ENCODE assay signal across 11 cellular contexts in the genomic region with DNA sequence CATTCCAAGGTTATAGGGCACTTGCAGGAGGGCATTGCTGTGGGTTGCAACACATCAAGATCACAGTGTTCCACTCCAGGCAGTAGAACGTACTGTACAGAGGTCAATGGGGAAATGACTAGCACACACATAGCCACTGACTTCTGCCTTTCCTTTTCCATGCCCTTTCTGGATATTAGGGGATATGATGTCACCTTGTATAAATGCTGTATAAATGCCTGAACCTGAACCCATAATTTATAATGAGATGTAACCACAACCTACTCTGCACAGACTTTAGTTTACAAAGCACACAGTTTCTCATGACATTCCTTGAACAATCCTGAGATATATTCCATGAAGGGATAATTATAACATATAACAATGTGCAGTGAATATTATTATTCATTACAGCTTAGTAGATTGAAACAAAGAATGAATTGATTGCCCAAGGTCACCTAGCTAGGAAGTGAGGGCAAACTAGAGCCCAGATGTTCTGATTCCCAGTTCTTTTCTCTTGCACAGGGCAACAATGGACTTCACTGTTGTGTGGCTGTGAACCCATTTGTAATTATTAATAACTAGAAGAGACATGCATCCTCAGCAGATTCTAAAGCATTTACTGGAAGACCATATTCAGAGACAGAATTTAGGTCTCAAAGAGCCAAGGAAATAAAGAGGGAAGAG. TPM values are rescaled to one million over a fixed set of nuclear protein-coding genes. Genes with fewer than 3 reads are reported as not detected.
A peak's percentile ranks its signal among the peaks of the same experiment; 100 is the strongest.
DNase-seq lines count a peak whose midpoint lies in the region; ATAC-seq and TF ChIP-seq lines count a peak whose summit lies in the region.
"Had no signal": no experiment of that assay in that cellular context is flagged by ENCODE, and none has a peak within 500 bp of the region (broad histone marks: within the 10 kb centered on the region; RNA-seq: fewer than 3 reads in every experiment).

No MANE protein-coding gene starts in this region.

- H3K27me3 ChIP-seq in BJ (ENCODE audit: control insufficient read depth, insufficient read depth, low read length) (no peaks in the 10 kb centered on the region), RWPE2 (ENCODE audit: insufficient read depth, poor library complexity, severe bottlenecking) (no peaks in the 10 kb centered on the region)

- TF ChIP-seq CTCF in BJ (IDR thresholded peaks at IDR 0.05; ENCODE audit: insufficient read depth, low read depth, low read length) (no peak), RWPE2 (IDR thresholded peaks at IDR 0.05; ENCODE audit: poor library complexity, severe bottlenecking) (no peak), fibroblast of pulmonary artery (IDR thresholded peaks at IDR 0.05; ENCODE audit: low read length, missing control alignments) (no peak), mucosa of descending colon (IDR thresholded peaks at IDR 0.05) (no peak)

- intact Hi-C loops in mucosa of descending colon (cut with DNase I, micrococcal nuclease): no loop called here

- H3K9me3 ChIP-seq in RWPE2 (ENCODE audit: severe bottlenecking): no peaks in the 10 kb centered on the region
- no peaks in the 10 kb centered on the region for H3K9me3 ChIP-seq in mucosa of descending colon

- DNase-seq in BJ (ENCODE audit: low read depth) (peak; percentile 62), RWPE2 (ENCODE audit: low spot score) (no peak), fibroblast of pulmonary artery (ENCODE audit: low read depth) (peak; percentile 72), mucosa of descending colon (no peak), C1 segment of cervical spinal cord (lab: John Stamatoyannopoulos, UW) (no peak), HuH-7.5 (ENCODE audit: low spot score) (no peak), SW480 (ENCODE audit: low spot score) (no peak)
- DNase-seq: activated CD4-positive, alpha-beta T cell treated with anti-CD3 and anti-CD28 coated beads, Interleukin-2, amount 10 ng/mL, durations not matched to agents 7 days and 5 days; activated naive CD4-positive, alpha-beta T cell; CD4-positive, alpha-beta memory T cell had no signal

- CTCF ChIA-PET in BJ (lab: Yijun Ruan, JAX): interaction anchor here (1.6 to 17.8 kb wide), 2 partner anchors 95 to 134 kb away, joined by 4 to 339 read pairs; no protein-coding TSS in a partner anchor

- POLR2A ChIA-PET in BJ (lab: Charles Lee): interaction anchor here (0.6 kb wide), 1 partner anchor 18 kb away, joined by 3 read pairs; no protein-coding TSS in a partner anchor

- ATAC-seq in RWPE2 (ENCODE audit: low read depth) (peak; percentile 64), mucosa of descending colon (peak; percentile 34), HG02973 (IDR thresholded peaks at IDR 0.05; ENCODE audit: unreplicated experiment) (no peak)

- no peak overlapping the region for H3K4me3 ChIP-seq in BJ (ENCODE audit: low read depth, low read length)
- no peak overlapping the region for H3K4me3 ChIP-seq in RWPE2 (ENCODE audit: severe bottlenecking)
- H3K4me3 ChIP-seq in fibroblast of pulmonary artery (replicated peaks; ENCODE audit: low read depth, low read length): no peak overlapping the region
- H3K4me3 ChIP-seq in mucosa of descending colon: no peak overlapping the region

- no peaks in the 10 kb centered on the region for H3K36me3 ChIP-seq in BJ (ENCODE audit: control insufficient read depth, insufficient read depth, low read length)
- H3K36me3 ChIP-seq in RWPE2 (ENCODE audit: low read depth): no peaks in the 10 kb centered on the region
- H3K36me3 ChIP-seq in mucosa of descending colon (ENCODE audit: low read depth): no peaks in the 10 kb centered on the region

- peak overlapping the region; percentile 98 for H3K27ac ChIP-seq in RWPE2 (ENCODE audit: poor library complexity, severe bottlenecking)

- H3K4me1 ChIP-seq in RWPE2 (ENCODE audit: insufficient read depth, poor library complexity, severe bottlenecking) (peaks cover 32% of the 10 kb centered on the region), mucosa of descending colon (ENCODE audit: low read depth) (no peaks in the 10 kb centered on the region)

RNA-seq across cellular contexts. Expression of a gene that starts 5.6 kb away (rescaled TPM):
- 14.0 and 25.7 TPM in 2 replicates for polyA plus RNA-seq in BJ (2011; rRNA removed)
- polyA minus RNA-seq in BJ (2011; rRNA and poly(A)+ RNA removed): 31.1 and 37.2 TPM in 2 replicates
- total RNA-seq in mucosa of descending colon: 10 to 100 TPM in 1 of 3 donors, 1 to 10 TPM in 2; 4.1 to 12.4 (median 7.4) TPM
- total RNA-seq: activated CD4-positive, alpha-beta T cell treated with anti-CD3 and anti-CD28 coated beads, Interleukin-2, amount 10 ng/mL, durations not matched to agents 7 days and 5 days; CD4-positive, alpha-beta memory T cell had no signal
- polyA plus RNA-seq: CD4-positive, alpha-beta memory T cell had no signal

Comparison
In these comparisons a context has a peak if more than half of its experiments do, and no peak if none do; other contexts are left out.
1. DNase-seq: peak in BJ (single experiment) and fibroblast of pulmonary artery (single experiment); none in RWPE2 (single experiment), mucosa of descending colon (0 of 3), C1 segment of cervical spinal cord (0 of 14), HuH-7.5 (single experiment) and SW480 (single experiment).